ENCODE assay signal across 8 cellular contexts in the genomic region with DNA sequence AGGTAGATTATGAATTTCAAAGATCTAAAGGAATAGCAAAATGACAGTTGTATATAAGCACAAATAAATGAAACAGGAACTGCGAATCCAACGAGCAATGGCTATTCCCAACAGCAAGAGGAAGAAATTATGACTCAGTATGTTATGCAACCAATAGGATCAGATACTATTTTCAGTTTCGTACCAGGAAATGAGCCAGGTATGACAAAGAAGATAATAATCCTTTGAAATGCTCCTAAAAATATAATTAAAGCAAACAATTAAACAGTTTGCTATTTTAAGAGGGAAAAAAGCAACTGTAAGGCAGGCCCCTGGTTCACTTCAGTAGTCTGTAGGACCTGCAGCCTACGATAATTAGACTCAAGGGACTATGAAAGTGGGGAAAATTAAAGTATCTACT. TPM values are rescaled to one million over a fixed set of nuclear protein-coding genes. Genes with fewer than 3 reads are reported as not detected.
DNase-seq lines count a peak whose midpoint lies in the region; ATAC-seq, FAIRE-seq and TF ChIP-seq lines count a peak whose summit lies in the region.

No MANE protein-coding gene starts in this region.

- H4K20me1 ChIP-seq in BLaER1 treated with 17β-estradiol and CSF1 and Interleukin-3, amounts not matched to agents 10 nM and 100 nM: no peaks in the 10 kb centered on the region
- no peaks in the 10 kb centered on the region for H4K20me1 ChIP-seq in OCI-LY7 (ENCODE audit: insufficient read depth, low read length)

- peak overlapping the region in 1 of 10 experiments; percentile 52; a peak in 2 of 20 replicates for H3K4me3 ChIP-seq in BLaER1 treated with 17β-estradiol and CSF1 and Interleukin-3, amounts not matched to agents 10 nM and 100 nM
- H3K4me3 ChIP-seq in esophagus muscularis mucosa: no peak overlapping the region
- H3K4me3 ChIP-seq in pancreas: no peak overlapping the region
- H3K4me3 ChIP-seq in OCI-LY7 (ENCODE audit: low read depth, low read length, poor library complexity, severe bottlenecking): no peak overlapping the region

- no peak for TF ChIP-seq EP300 in esophagus muscularis mucosa (IDR thresholded peaks at IDR 0.05)

- ATAC-seq in pancreas (peak; percentile 78 to 87 (median 84)), HG02884 (IDR thresholded peaks at IDR 0.05; ENCODE audit: unreplicated experiment) (no peak)

- TF ChIP-seq POLR2A in esophagus muscularis mucosa (IDR thresholded peaks at IDR 0.05; ENCODE audit: low read depth): no peak

- POLR2A ChIA-PET in OCI-LY7 (lab: Charles Lee): no interaction called here

- peak; percentile 69 for FAIRE-seq in pancreas (lab: Jason Lieb, UNC)

- DNase-seq in NOMO-1 treated with DMSO at 0.1 percent for 48 hours (lab: John Stamatoyannopoulos, UW; ENCODE audit: unreplicated experiment): peak; percentile 70
- DNase-seq in esophagus muscularis mucosa (ENCODE audit: extremely low spot score): no peak
- DNase-seq in pancreas: no peak
- no peak for DNase-seq in OCI-LY7 (ENCODE audit: low spot score)
- no peak for DNase-seq in activated effector memory CD4-positive, alpha-beta T cell treated with anti-CD3 and anti-CD28 coated beads, Interleukin-2, amount 50 U/mL, for 16 hours
- no peak for DNase-seq in DMS 273 treated with DMSO at 0.1 percent for 48 hours (lab: John Stamatoyannopoulos, UW)

- no peak overlapping the region for H2AFZ ChIP-seq in OCI-LY7 (ENCODE audit: low read length)

- no peaks in the 10 kb centered on the region; a peak in 1 of 22 replicates for H3K9me3 ChIP-seq in BLaER1 treated with 17β-estradiol and CSF1 and Interleukin-3, amounts not matched to agents 10 nM and 100 nM (replicated peaks in 1 of 11)
- no peaks in the 10 kb centered on the region for H3K9me3 ChIP-seq in esophagus muscularis mucosa
- H3K9me3 ChIP-seq in pancreas: no peaks in the 10 kb centered on the region
- H3K9me3 ChIP-seq in OCI-LY7 (ENCODE audit: low read length): no peaks in the 10 kb centered on the region

- no peaks in the 10 kb centered on the region for H3K79me2 ChIP-seq in OCI-LY7 (ENCODE audit: insufficient read depth, low read depth, low read length)

- H3K9ac ChIP-seq in BLaER1 treated with 17β-estradiol and CSF1 and Interleukin-3, amounts not matched to agents 10 nM and 100 nM: peak overlapping the region in 1 of 11 experiments; percentile 3; a peak in 2 of 22 replicates

- no peak for TF ChIP-seq CTCF in esophagus muscularis mucosa (IDR thresholded peaks at IDR 0.05)
- no peak for TF ChIP-seq CTCF in pancreas (IDR thresholded peaks at IDR 0.05)
- no peak for TF ChIP-seq CTCF in OCI-LY7 (conservative IDR thresholded peaks at IDR 0.05; ENCODE audit: low read length)

- peak overlapping the region in 8 of 11 experiments; percentile 24 to 85 (median 78); a peak in 16 of 22 replicates for H3K4me2 ChIP-seq in BLaER1 treated with 17β-estradiol and CSF1 and Interleukin-3, amounts not matched to agents 10 nM and 100 nM
- H3K4me2 ChIP-seq in OCI-LY7 (ENCODE audit: low read length): no peak overlapping the region

- peaks cover 0 to 33% (median 15%) of the 10 kb centered on the region in 10 experiments; a peak in 14 of 20 replicates for H3K4me1 ChIP-seq in BLaER1 treated with 17β-estradiol and CSF1 and Interleukin-3, amounts not matched to agents 10 nM and 100 nM
- H3K4me1 ChIP-seq in esophagus muscularis mucosa (peaks cover 27 to 72% (median 55%) of the 10 kb centered on the region in 4 donors), pancreas (peaks cover 28 to 53% (median 46%) of the 10 kb centered on the region in 3 donors), OCI-LY7 (ENCODE audit: insufficient read depth, low read length, poor library complexity, severe bottlenecking) (no peaks in the 10 kb centered on the region)

- H3K27me3 ChIP-seq in BLaER1 treated with 17β-estradiol and CSF1 and Interleukin-3, amounts not matched to agents 10 nM and 100 nM: no peaks in the 10 kb centered on the region
- H3K27me3 ChIP-seq in esophagus muscularis mucosa (no peaks in the 10 kb centered on the region), pancreas (no peaks in the 10 kb centered on the region)

- H3K9me2 ChIP-seq in OCI-LY7 (ENCODE audit: insufficient read depth, low read length): no peaks in the 10 kb centered on the region

- no TSS peak for BruUV-seq in OCI-LY7 (replicated peaks; lab: Mats Ljungman, UMichigan)

- intact Hi-C loops in esophagus muscularis mucosa (cut with DNase I) (loop anchor here (5.0 kb wide), 3 partner anchors 96 to 124 kb away; no protein-coding TSS in a partner anchor), pancreas (cut with DNase I) (no loop called here), OCI-LY7 (cut with micrococcal nuclease; ENCODE audit: unreplicated experiment) (no loop called here)

- peaks cover 0 to 35% (median 10%) of the 10 kb centered on the region in 11 experiments; a peak in 12 of 22 replicates for H3K36me3 ChIP-seq in BLaER1 treated with 17β-estradiol and CSF1 and Interleukin-3, amounts not matched to agents 10 nM and 100 nM
- H3K36me3 ChIP-seq in esophagus muscularis mucosa (no peaks in the 10 kb centered on the region), pancreas (no peaks in the 10 kb centered on the region), OCI-LY7 (ENCODE audit: insufficient read depth, low read length) (no peaks in the 10 kb centered on the region)

- CTCF ChIA-PET in OCI-LY7 (lab: Charles Lee; ENCODE audit: unreplicated experiment): no interaction called here

- peak overlapping the region in 8 of 11 experiments; percentile 0 to 74 (median 43); a peak in 9 of 22 replicates for H3K27ac ChIP-seq in BLaER1 treated with 17β-estradiol and CSF1 and Interleukin-3, amounts not matched to agents 10 nM and 100 nM
- H3K27ac ChIP-seq in esophagus muscularis mucosa (replicated peaks in 1 of 4) (peak overlapping the region; percentile 55 to 85 (median 83)), pancreas (peak overlapping the region; percentile 4 to 80 (median 64)), OCI-LY7 (ENCODE audit: low read depth, low read length, poor library complexity, severe bottlenecking) (no peak overlapping the region)

- WGBS in esophagus muscularis mucosa: 21% methylated on average over 4 of the region's 4 CpGs
- WGBS in pancreas, 2 donors: 17 to 21% methylated on average over 4 of the region's 4 CpGs

RNA-seq across cellular contexts. Expression of gene AUH, which starts 58.9 kb away (rescaled TPM):
- total RNA-seq in esophagus muscularis mucosa (10 to 100 TPM; 17.7 to 29.9 (median 22.3) TPM), pancreas (10 to 100 TPM; 11.2 to 19.5 (median 14.5) TPM), OCI-LY7 (2022) (16.7 and 16.9 TPM in 2 replicates)
- 10 to 100 TPM; 14.5 to 18.2 TPM for polyA plus RNA-seq in pancreas
- total RNA-seq in OCI-LY7 (2014; rRNA removed; shearing (Covaris generic)): 24.5 and 31.7 TPM in 2 replicates
